ENCODE assay signal across 10 cellular contexts in genomic region chr14:67335781-67336180, GRCh38. TPM values are rescaled to one million over a fixed set of nuclear protein-coding genes. Genes with fewer than 3 reads are reported as not detected.
A peak's percentile ranks its signal among the peaks of the same experiment; 100 is the strongest.
DNase-seq lines count a peak whose midpoint lies in the region; ATAC-seq and TF ChIP-seq lines count a peak whose summit lies in the region.
"Had no signal": no experiment of that assay in that cellular context is flagged by ENCODE, and none has a peak within 500 bp of the region (broad histone marks: within the 10 kb centered on the region; RNA-seq: fewer than 3 reads in every experiment).

No MANE protein-coding gene starts in this region.

- intact Hi-C loops in esophagus muscularis mucosa (cut with DNase I), result no loop called here

- no peaks in the 10 kb centered on the region for H3K4me1 Mint-ChIP-seq in glutamatergic neuron (ENCODE audit: low read depth, unreplicated experiment)

- no peaks in the 10 kb centered on the region for H3K4me1 ChIP-seq in esophagus muscularis mucosa

- H3K9me3 Mint-ChIP-seq in glutamatergic neuron (ENCODE audit: unreplicated experiment), result no peaks in the 10 kb centered on the region
- H3K9me3 Mint-ChIP-seq: natural killer cell treated with Interleukin-12 subunit alpha and Interleukin-12 subunit beta and Interleukin-15 and Interleukin-18, amount 100 ng/mL, for 72 hours had no signal

- H3K36me3 ChIP-seq in esophagus muscularis mucosa, result peaks cover 63 to 97% (median 83%) of the 10 kb centered on the region in 4 donors

- peak; percentile 39 for TF ChIP-seq CTCF in AG09309 (IDR thresholded peaks at IDR 0.05; ENCODE audit: control insufficient read depth, insufficient read depth, low read depth, low read length, missing control alignments)
- peak; percentile 38 for TF ChIP-seq CTCF in GM12865 (IDR thresholded peaks at IDR 0.05; ENCODE audit: insufficient read depth, low read depth, low read length, missing control alignments)
- peak; percentile 54 for TF ChIP-seq CTCF in glutamatergic neuron (IDR thresholded peaks at IDR 0.05; ENCODE audit: partially characterized antibody, unreplicated experiment)
- TF ChIP-seq CTCF in esophagus muscularis mucosa (IDR thresholded peaks at IDR 0.05), result peak in 1 of 3 experiments; percentile 18

- H3K27me3 Mint-ChIP-seq in glutamatergic neuron (ENCODE audit: unreplicated experiment), result no peaks in the 10 kb centered on the region
- H3K27me3 Mint-ChIP-seq: natural killer cell treated with Interleukin-12 subunit alpha and Interleukin-12 subunit beta and Interleukin-15 and Interleukin-18, amount 100 ng/mL, for 72 hours had no signal

- TF ChIP-seq EP300 in esophagus muscularis mucosa (IDR thresholded peaks at IDR 0.05), result no peak

- H3K4me3 ChIP-seq in AG09309 (ENCODE audit: control insufficient read depth, low read depth, low read length) (no peak overlapping the region), GM12865 (ENCODE audit: low read depth, low read length) (no peak overlapping the region), esophagus muscularis mucosa (no peak overlapping the region)
- H3K4me3 ChIP-seq: coronary artery had no signal

- H3K27me3 ChIP-seq in esophagus muscularis mucosa, result no peaks in the 10 kb centered on the region

- no peaks in the 10 kb centered on the region for H3K9me3 ChIP-seq in esophagus muscularis mucosa

- DNase-seq in AG09309 (ENCODE audit: low read depth) (no peak), GM12865 (ENCODE audit: low read depth) (peak; percentile 42), SK-N-DZ (ENCODE audit: low spot score) (peak; percentile 6), glutamatergic neuron (no peak), esophagus muscularis mucosa (ENCODE audit: extremely low spot score) (no peak), DMS153 treated with DMSO at 0.1 percent for 48 hours (lab: John Stamatoyannopoulos, UW; ENCODE audit: unreplicated experiment) (no peak)

- TF ChIP-seq POLR2A in esophagus muscularis mucosa (IDR thresholded peaks at IDR 0.05; ENCODE audit: low read depth), result no peak

- no peak for ATAC-seq in HG02885 (IDR thresholded peaks at IDR 0.05; ENCODE audit: poor library complexity, unreplicated experiment)
- no peak for ATAC-seq in GM19452 (IDR thresholded peaks at IDR 0.05; ENCODE audit: unreplicated experiment)
- ATAC-seq: natural killer cell treated with Interleukin-12 subunit alpha and Interleukin-12 subunit beta and Interleukin-15 and Interleukin-18, amount 100 ng/mL, for 72 hours had no signal

- no peak overlapping the region for H3K4me3 Mint-ChIP-seq in glutamatergic neuron (ENCODE audit: unreplicated experiment)
- H3K4me3 Mint-ChIP-seq: natural killer cell treated with Interleukin-12 subunit alpha and Interleukin-12 subunit beta and Interleukin-15 and Interleukin-18, amount 100 ng/mL, for 72 hours had no signal

- WGBS in esophagus muscularis mucosa, result 95% methylated on average over 2 of the region's 2 CpGs

- no peak overlapping the region for H3K27ac Mint-ChIP-seq in glutamatergic neuron (ENCODE audit: unreplicated experiment)
- H3K27ac Mint-ChIP-seq: natural killer cell treated with Interleukin-12 subunit alpha and Interleukin-12 subunit beta and Interleukin-15 and Interleukin-18, amount 100 ng/mL, for 72 hours had no signal

- H3K36me3 Mint-ChIP-seq in glutamatergic neuron (ENCODE audit: unreplicated experiment), result peaks cover 5% of the 10 kb centered on the region

- H3K27ac ChIP-seq in esophagus muscularis mucosa (replicated peaks in 1 of 4), result no peak overlapping the region
- H3K27ac ChIP-seq: coronary artery had no signal

RNA-seq across cellular contexts. Expression of gene ATP6V1D, which starts 23.8 kb away (rescaled TPM):
- 59.1 and 78.8 TPM in 2 replicates for polyA plus RNA-seq in SK-N-DZ (2014; cell fraction: cytosol; rRNA removed)
- 35.5 and 48.6 TPM in 2 replicates for polyA plus RNA-seq in SK-N-DZ (2014; cell fraction: nucleus; rRNA removed)
- 108 TPM for total RNA-seq in glutamatergic neuron (ENCODE audit: unreplicated experiment)
- total RNA-seq in esophagus muscularis mucosa, result 100 to 1,000 TPM in 1 of 4 donors, 10 to 100 TPM in 3; 69.3 to 117 (median 98.4) TPM

RNA-seq across cellular contexts. Expression of gene EIF2S1, which starts 24.3 kb away (rescaled TPM):
- polyA plus RNA-seq in SK-N-DZ (2014; cell fraction: cytosol; rRNA removed), result 251 and 290 TPM in 2 replicates
- 54.5 and 116 TPM in 2 replicates for polyA plus RNA-seq in SK-N-DZ (2014; cell fraction: nucleus; rRNA removed)
- total RNA-seq in glutamatergic neuron (ENCODE audit: unreplicated experiment) (68.2 TPM), esophagus muscularis mucosa (100 to 1,000 TPM in 3 of 4 donors, 10 to 100 TPM in 1; 73.2 to 178 (median 114) TPM)

Comparison
In these comparisons a context has a peak if more than half of its experiments do, and no peak if none do; other contexts are left out.
1. DNase-seq: peak in GM12865 (single experiment) and SK-N-DZ (single experiment); none in AG09309 (single experiment), glutamatergic neuron (single experiment), esophagus muscularis mucosa (single experiment) and DMS153 treated with DMSO at 0.1 percent for 48 hours (single experiment).